1 cellular context compared by ENCODE assay signal in genomic region chr12:124369055-124369900, GRCh38.
A peak's percentile ranks its signal among the peaks of the same experiment; 100 is the strongest.
TF ChIP-seq lines count a peak whose summit lies in the region.

No MANE protein-coding gene starts in this region.

TF ChIP-seq in HepG2, 621 proteins besides CTCF, POLR2A, EP300 and RAD21 (continued from another document and continues in another):
- TF ChIP-seq ZNF362 (CRISPR knock-in tag; IDR thresholded peaks at IDR 0.05; ENCODE audit: borderline replicate concordance) (no peak), ZNF446 (CRISPR knock-in tag; IDR thresholded peaks at IDR 0.05) (no peak), MTF1 (CRISPR knock-in tag; IDR thresholded peaks at IDR 0.05) (no peak), HNF4A (CRISPR knock-in tag; IDR thresholded peaks at IDR 0.05) (peak; percentile 97), HMG20A (CRISPR knock-in tag; IDR thresholded peaks at IDR 0.05; ENCODE audit: borderline replicate concordance) (no peak), ESRRA (CRISPR knock-in tag; IDR thresholded peaks at IDR 0.05; ENCODE audit: low read depth) (peak; percentile 96), MXD1 (CRISPR knock-in tag; IDR thresholded peaks at IDR 0.05) (no peak), ZNF557 (CRISPR knock-in tag; IDR thresholded peaks at IDR 0.05) (no peak), YEATS2 (CRISPR knock-in tag; IDR thresholded peaks at IDR 0.05; ENCODE audit: borderline replicate concordance) (no peak), ZBTB39 (CRISPR knock-in tag; IDR thresholded peaks at IDR 0.05) (0 out of 2 replicates have a peak, but pooled peaks have one; percentile 43), ZFP41 (CRISPR knock-in tag; IDR thresholded peaks at IDR 0.05; ENCODE audit: borderline replicate concordance) (no peak), ZKSCAN1 (IDR thresholded peaks at IDR 0.05; ENCODE audit: low read length) (no peak), YEATS4 (CRISPR knock-in tag; IDR thresholded peaks at IDR 0.05; ENCODE audit: borderline replicate concordance) (peak; percentile 80; the same call in 1 of the 2 replicates), ZNF644 (CRISPR knock-in tag; IDR thresholded peaks at IDR 0.05; ENCODE audit: low read depth) (no peak), BRD4 (CRISPR knock-in tag; IDR thresholded peaks at IDR 0.05) (no peak), PAXIP1 (CRISPR knock-in tag; conservative IDR thresholded peaks at IDR 0.05) (peak; percentile 94), BHLHE40 (IDR thresholded peaks at IDR 0.05; ENCODE audit: low read length) (no peak), NR2F6 (IDR thresholded peaks at IDR 0.05) (peak; percentile 74; the same call in 1 of the 2 replicates), NR2F6 (CRISPR knock-in tag; IDR thresholded peaks at IDR 0.05) (peak; percentile 86), ZNF776 (CRISPR knock-in tag; IDR thresholded peaks at IDR 0.05) (no peak), ELF3 (CRISPR knock-in tag; IDR thresholded peaks at IDR 0.05) (no peak), HOXA9 (CRISPR knock-in tag; IDR thresholded peaks at IDR 0.05; ENCODE audit: borderline replicate concordance) (no peak), ZSCAN25 (CRISPR knock-in tag; IDR thresholded peaks at IDR 0.05) (peak; percentile 98), PITX1 (CRISPR knock-in tag; IDR thresholded peaks at IDR 0.05) (peak; percentile 75), ZFP90 (CRISPR knock-in tag; IDR thresholded peaks at IDR 0.05; ENCODE audit: borderline replicate concordance) (peak; percentile 78; the same call in 1 of the 2 replicates), NFRKB (IDR thresholded peaks at IDR 0.05) (no peak), AGO1 (IDR thresholded peaks at IDR 0.05; ENCODE audit: low read depth, low read length, poor library complexity, severe bottlenecking) (no peak), ZFP36L2 (CRISPR knock-in tag; IDR thresholded peaks at IDR 0.05) (no peak), ZHX1 (CRISPR knock-in tag; IDR thresholded peaks at IDR 0.05; ENCODE audit: low read depth) (no peak), HES4 (CRISPR knock-in tag; IDR thresholded peaks at IDR 0.05; ENCODE audit: borderline replicate concordance) (no peak), U2AF2 (IDR thresholded peaks at IDR 0.05; ENCODE audit: low read depth, low read length) (no peak), HNRNPH1 (optimal IDR thresholded peaks at IDR 0.05; ENCODE audit: low read depth, low read length) (no peak), SRF (IDR thresholded peaks at IDR 0.05; ENCODE audit: low read depth, low read length) (no peak), TFAP4 (IDR thresholded peaks at IDR 0.05; ENCODE audit: borderline replicate concordance, low read depth) (peak; percentile 64; the same call in 1 of the 2 replicates)
- TF ChIP-seq, protein P1, sequence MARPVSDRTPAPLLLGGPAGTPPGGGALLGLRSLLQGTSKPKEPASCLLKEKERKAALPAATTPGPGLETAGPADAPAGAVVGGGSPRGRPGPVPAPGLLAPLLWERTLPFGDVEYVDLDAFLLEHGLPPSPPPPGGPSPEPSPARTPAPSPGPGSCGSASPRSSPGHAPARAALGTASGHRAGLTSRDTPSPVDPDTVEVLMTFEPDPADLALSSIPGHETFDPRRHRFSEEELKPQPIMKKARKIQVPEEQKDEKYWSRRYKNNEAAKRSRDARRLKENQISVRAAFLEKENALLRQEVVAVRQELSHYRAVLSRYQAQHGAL (CRISPR knock-in tag; IDR thresholded peaks at IDR 0.05; ENCODE audit: not compliant biosample characterization) = no peak
- TF ChIP-seq, protein P2, sequence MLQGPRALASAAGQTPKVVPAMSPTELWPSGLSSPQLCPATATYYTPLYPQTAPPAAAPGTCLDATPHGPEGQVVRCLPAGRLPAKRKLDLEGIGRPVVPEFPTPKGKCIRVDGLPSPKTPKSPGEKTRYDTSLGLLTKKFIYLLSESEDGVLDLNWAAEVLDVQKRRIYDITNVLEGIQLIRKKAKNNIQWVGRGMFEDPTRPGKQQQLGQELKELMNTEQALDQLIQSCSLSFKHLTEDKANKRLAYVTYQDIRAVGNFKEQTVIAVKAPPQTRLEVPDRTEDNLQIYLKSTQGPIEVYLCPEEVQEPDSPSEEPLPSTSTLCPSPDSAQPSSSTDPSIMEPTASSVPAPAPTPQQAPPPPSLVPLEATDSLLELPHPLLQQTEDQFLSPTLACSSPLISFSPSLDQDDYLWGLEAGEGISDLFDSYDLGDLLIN (CRISPR knock-in tag; IDR thresholded peaks at IDR 0.05; ENCODE audit: borderline replicate concordance) = 0 out of 2 replicates have a peak, but pooled peaks have one; percentile 48
- TF ChIP-seq, protein P3, sequence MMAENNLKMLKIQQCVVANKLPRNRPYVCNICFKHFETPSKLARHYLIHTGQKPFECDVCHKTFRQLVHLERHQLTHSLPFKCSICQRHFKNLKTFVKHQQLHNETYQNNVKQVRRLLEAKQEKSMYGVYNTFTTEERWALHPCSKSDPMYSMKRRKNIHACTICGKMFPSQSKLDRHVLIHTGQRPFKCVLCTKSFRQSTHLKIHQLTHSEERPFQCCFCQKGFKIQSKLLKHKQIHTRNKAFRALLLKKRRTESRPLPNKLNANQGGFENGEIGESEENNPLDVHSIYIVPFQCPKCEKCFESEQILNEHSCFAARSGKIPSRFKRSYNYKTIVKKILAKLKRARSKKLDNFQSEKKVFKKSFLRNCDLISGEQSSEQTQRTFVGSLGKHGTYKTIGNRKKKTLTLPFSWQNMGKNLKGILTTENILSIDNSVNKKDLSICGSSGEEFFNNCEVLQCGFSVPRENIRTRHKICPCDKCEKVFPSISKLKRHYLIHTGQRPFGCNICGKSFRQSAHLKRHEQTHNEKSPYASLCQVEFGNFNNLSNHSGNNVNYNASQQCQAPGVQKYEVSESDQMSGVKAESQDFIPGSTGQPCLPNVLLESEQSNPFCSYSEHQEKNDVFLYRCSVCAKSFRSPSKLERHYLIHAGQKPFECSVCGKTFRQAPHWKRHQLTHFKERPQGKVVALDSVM (CRISPR knock-in tag; IDR thresholded peaks at IDR 0.05) = peak; percentile 68; the same call in 1 of the 2 replicates
- TF ChIP-seq, protein P4, sequence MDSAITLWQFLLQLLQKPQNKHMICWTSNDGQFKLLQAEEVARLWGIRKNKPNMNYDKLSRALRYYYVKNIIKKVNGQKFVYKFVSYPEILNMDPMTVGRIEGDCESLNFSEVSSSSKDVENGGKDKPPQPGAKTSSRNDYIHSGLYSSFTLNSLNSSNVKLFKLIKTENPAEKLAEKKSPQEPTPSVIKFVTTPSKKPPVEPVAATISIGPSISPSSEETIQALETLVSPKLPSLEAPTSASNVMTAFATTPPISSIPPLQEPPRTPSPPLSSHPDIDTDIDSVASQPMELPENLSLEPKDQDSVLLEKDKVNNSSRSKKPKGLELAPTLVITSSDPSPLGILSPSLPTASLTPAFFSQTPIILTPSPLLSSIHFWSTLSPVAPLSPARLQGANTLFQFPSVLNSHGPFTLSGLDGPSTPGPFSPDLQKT (CRISPR knock-in tag; IDR thresholded peaks at IDR 0.05; ENCODE audit: borderline replicate concordance) = no peak
- TF ChIP-seq, protein P5, sequence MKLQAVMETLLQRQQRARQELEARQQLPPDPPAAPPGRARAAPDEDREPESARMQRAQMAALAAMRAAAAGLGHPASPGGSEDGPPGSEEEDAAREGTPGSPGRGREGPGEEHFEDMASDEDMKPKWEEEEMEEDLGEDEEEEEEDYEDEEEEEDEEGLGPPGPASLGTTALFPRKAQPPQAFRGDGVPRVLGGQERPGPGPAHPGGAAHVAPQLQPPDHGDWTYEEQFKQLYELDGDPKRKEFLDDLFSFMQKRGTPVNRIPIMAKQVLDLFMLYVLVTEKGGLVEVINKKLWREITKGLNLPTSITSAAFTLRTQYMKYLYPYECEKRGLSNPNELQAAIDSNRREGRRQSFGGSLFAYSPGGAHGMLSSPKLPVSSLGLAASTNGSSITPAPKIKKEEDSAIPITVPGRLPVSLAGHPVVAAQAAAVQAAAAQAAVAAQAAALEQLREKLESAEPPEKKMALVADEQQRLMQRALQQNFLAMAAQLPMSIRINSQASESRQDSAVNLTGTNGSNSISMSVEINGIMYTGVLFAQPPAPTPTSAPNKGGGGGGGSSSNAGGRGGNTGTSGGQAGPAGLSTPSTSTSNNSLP (IDR thresholded peaks at IDR 0.05; ENCODE audit: low read depth, low read length) = no peak
- TF ChIP-seq, protein P6, sequence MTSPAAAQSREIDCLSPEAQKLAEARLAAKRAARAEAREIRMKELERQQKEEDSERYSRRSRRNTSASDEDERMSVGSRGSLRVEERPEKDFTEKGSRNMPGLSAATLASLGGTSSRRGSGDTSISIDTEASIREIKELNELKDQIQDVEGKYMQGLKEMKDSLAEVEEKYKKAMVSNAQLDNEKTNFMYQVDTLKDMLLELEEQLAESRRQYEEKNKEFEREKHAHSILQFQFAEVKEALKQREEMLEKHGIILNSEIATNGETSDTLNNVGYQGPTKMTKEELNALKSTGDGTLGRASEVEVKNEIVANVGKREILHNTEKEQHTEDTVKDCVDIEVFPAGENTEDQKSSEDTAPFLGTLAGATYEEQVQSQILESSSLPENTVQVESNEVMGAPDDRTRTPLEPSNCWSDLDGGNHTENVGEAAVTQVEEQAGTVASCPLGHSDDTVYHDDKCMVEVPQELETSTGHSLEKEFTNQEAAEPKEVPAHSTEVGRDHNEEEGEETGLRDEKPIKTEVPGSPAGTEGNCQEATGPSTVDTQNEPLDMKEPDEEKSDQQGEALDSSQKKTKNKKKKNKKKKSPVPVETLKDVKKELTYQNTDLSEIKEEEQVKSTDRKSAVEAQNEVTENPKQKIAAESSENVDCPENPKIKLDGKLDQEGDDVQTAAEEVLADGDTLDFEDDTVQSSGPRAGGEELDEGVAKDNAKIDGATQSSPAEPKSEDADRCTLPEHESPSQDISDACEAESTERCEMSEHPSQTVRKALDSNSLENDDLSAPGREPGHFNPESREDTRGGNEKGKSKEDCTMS (CRISPR knock-in tag; conservative IDR thresholded peaks at IDR 0.05) = no peak
